In the genomic region with DNA sequence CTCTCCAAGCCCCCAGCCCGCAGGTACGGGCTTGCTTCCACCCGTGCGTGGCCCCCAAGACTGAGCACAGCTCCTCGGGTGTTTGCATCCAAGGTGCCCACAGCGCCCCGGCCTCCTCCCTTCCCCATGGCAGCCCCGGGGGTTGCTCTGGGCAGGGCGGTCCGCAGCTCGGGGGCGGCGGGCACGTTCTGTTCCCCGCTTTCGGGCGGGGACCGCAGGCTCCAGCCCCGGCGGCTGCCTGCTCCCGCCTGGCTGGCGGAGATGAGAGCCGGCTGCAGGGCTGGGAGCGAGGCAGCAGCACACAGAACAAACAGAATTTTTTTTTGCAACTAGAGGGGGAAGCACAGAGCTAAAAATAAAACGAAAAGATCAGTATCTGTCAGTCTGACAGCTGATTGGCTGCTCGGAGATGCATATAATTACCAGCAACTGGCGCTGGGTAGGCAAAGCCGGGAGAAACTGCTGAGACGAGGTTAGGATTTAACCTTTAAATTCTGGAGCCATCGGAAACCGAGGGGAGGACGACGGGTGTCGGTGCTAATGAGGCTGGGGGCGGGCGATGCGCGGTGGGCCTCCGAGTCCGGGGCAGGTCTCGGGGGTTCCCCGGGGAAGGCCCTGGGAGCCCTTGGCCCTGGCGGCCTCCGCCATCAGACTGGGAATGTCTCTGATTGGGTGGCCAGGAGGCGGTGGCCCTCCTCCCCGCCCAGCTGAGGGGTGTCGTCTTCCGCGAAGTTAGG, we compare ENCODE assay signal across 8 cellular contexts.
DNase-seq lines count a peak whose midpoint lies in the region; ATAC-seq lines count a peak whose summit lies in the region.

No MANE protein-coding gene starts in this region.

- ATAC-seq in GM19463 (IDR thresholded peaks at IDR 0.05; ENCODE audit: unreplicated experiment) (peak; percentile 65), GM21528 (IDR thresholded peaks at IDR 0.05; ENCODE audit: low FRiP score, unreplicated experiment) (no peak)

- peak; percentile 89 for DNase-seq in Ammon's horn (ENCODE audit: low spot score)
- peak; percentile 31 for DNase-seq in NCI-H187 treated with DMSO at 0.1 percent for 48 hours (lab: John Stamatoyannopoulos, UW)
- peak; percentile 52 to 57 for DNase-seq in activated CD4-positive, alpha-beta T cell treated with anti-CD3 and anti-CD28 coated beads for 4 hours
- DNase-seq in dedifferentiated amniotic fluid mesenchymal stem cell (ENCODE audit: extremely low spot score) = peak; percentile 87
- DNase-seq in kidney glomerular epithelial cell (lab: John Stamatoyannopoulos, UW) = peak; percentile 71
- peak; percentile 62 for DNase-seq in smooth muscle cell of the brain vasculature (ENCODE audit: low read depth, low spot score)

Comparison
In these comparisons a context has a peak if more than half of its experiments do, and no peak if none do; other contexts are left out.
1. DNase-seq: peak in every context shown above with its lines; median percentile 89 in Ammon's horn; 87 in dedifferentiated amniotic fluid mesenchymal stem cell; 71 in kidney glomerular epithelial cell; 62 in smooth muscle cell of the brain vasculature; 54 in activated CD4-positive, alpha-beta T cell treated with anti-CD3 and anti-CD28 coated beads for 4 hours; 31 in NCI-H187 treated with DMSO at 0.1 percent for 48 hours.